ENCODE assay signal across 1 cellular context in genomic region chr5:91072891-91073290, GRCh38.
A peak's percentile ranks its signal among the peaks of the same experiment; 100 is the strongest.
TF ChIP-seq lines count a peak whose summit lies in the region.

No MANE protein-coding gene starts in this region.

TF ChIP-seq in IMR-90, 13 proteins besides CTCF, POLR2A, EP300 and RAD21:
- peak; percentile 7; the same call in 1 of the 2 replicates for TF ChIP-seq CEBPB (IDR thresholded peaks at IDR 0.05; ENCODE audit: low read depth, low read length)
- no peak for TF ChIP-seq BHLHE40 (IDR thresholded peaks at IDR 0.05; ENCODE audit: low read depth, low read length)
- no peak for TF ChIP-seq CHD1 (IDR thresholded peaks at IDR 0.05; ENCODE audit: low read depth, low read length)
- TF ChIP-seq, protein P1, sequence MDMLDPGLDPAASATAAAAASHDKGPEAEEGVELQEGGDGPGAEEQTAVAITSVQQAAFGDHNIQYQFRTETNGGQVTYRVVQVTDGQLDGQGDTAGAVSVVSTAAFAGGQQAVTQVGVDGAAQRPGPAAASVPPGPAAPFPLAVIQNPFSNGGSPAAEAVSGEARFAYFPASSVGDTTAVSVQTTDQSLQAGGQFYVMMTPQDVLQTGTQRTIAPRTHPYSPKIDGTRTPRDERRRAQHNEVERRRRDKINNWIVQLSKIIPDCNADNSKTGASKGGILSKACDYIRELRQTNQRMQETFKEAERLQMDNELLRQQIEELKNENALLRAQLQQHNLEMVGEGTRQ (IDR thresholded peaks at IDR 0.05; ENCODE audit: low read depth, low read length), result no peak
- no peak for TF ChIP-seq NFE2L2 (IDR thresholded peaks at IDR 0.05; ENCODE audit: low read depth, low read length)
TF ChIP-seq in IMR-90: peak in this region for 1.
